Comparison of ENCODE assay signal across 7 cellular contexts in genomic region chr7:36003343-36003742, GRCh38.
"Had no signal": no experiment of that assay in that cellular context is flagged by ENCODE, and none has a peak within 500 bp of the region (broad histone marks: within the 10 kb centered on the region; RNA-seq: fewer than 3 reads in every experiment).

No MANE protein-coding gene starts in this region.

- H2AFZ ChIP-seq: GM23338 had no signal

- DNase-seq: H9, HCEC 1CT had no signal

- ATAC-seq: GM23338, HepG2 had no signal

- H3K36me3 Mint-ChIP-seq: IgD-negative memory B cell had no signal

- H3K9me3 Mint-ChIP-seq: IgD-negative memory B cell had no signal

- FAIRE-seq: H1, H54, HepG2 had no signal

- H3K27ac Mint-ChIP-seq: GM23338, H9, IgD-negative memory B cell had no signal

- H3K4me3 Mint-ChIP-seq: GM23338, H9 had no signal

- H3K4me1 Mint-ChIP-seq: GM23338 had no signal

- H3K4me2 ChIP-seq: GM23338 had no signal

- H3K27me3 Mint-ChIP-seq: IgD-negative memory B cell had no signal

- H3K4me3 ChIP-seq: GM23338 had no signal
